In the genomic region with DNA sequence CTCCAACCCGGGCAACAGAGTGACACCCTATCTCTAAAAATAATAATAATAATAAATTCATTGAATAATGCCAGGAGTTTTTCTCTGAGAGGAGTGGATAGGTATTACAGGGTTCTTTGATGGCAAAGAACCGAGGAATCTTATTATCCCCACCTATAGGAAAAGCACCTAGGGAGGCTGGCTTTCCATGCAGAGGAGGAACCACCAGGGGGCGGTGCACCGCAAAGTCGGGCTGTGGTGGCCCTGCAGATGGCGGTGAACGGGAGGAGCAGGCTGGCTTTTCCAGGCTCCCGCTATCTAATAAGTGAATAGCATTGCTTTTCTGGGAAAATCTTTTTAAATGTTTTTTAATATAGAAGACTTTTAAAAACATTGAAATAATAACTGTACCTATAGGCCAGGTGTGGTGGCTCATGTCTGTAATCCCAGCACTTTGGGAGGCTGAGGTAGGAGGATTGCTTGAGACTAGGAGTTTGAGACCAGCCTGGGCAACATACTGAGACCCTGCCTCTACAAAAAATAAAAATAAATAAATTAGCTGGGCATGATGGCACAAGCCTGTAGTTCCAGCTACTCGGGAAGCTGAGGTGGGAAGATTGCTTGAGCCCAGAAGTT, we compare ENCODE assay signal across 8 cellular contexts.
A peak's percentile ranks its signal among the peaks of the same experiment; 100 is the strongest.
DNase-seq lines count a peak whose midpoint lies in the region; ATAC-seq and TF ChIP-seq lines count a peak whose summit lies in the region.

No MANE protein-coding gene starts in this region.

- no peaks in the 10 kb centered on the region for H3K36me3 ChIP-seq in esophagus squamous epithelium
- H3K36me3 ChIP-seq in effector memory CD4-positive, alpha-beta T cell (ENCODE audit: control insufficient read depth, insufficient read depth, low read length), result no peaks in the 10 kb centered on the region

- DNase-seq in activated effector memory CD4-positive, alpha-beta T cell treated with anti-CD3 and anti-CD28 coated beads, Interleukin-2, amount 50 U/mL, for 16 hours, result peak; percentile 68
- no peak for DNase-seq in activated effector memory CD4-positive, alpha-beta T cell treated with Interleukin-2 at 50 U/mL for 16 hours
- DNase-seq in esophagus squamous epithelium (lab: John Stamatoyannopoulos, UW), result no peak
- DNase-seq in sciatic nerve (ENCODE audit: low spot score), result peak; percentile 63
- no peak for DNase-seq in effector memory CD4-positive, alpha-beta T cell
- DNase-seq in NCI-H1092 treated with DMSO at 0.1 percent for 48 hours (lab: John Stamatoyannopoulos, UW), result no peak

- intact Hi-C loops in esophagus squamous epithelium (cut with DNase I) (no loop called here), sciatic nerve (cut with DNase I) (no loop called here)

- H3K9me3 ChIP-seq in esophagus squamous epithelium, result no peaks in the 10 kb centered on the region
- no peaks in the 10 kb centered on the region for H3K9me3 ChIP-seq in effector memory CD4-positive, alpha-beta T cell (ENCODE audit: control insufficient read depth, low read length)

- WGBS in esophagus squamous epithelium, 2 donors, result 65 to 70% methylated on average over 9 of the region's 9 CpGs

- no peaks in the 10 kb centered on the region for H3K27me3 ChIP-seq in esophagus squamous epithelium
- H3K27me3 ChIP-seq in effector memory CD4-positive, alpha-beta T cell (replicated peaks; ENCODE audit: control insufficient read depth, insufficient read depth, low read length, poor library complexity, severe bottlenecking), result no peaks in the 10 kb centered on the region

- H3K4me1 ChIP-seq in esophagus squamous epithelium, result no peaks in the 10 kb centered on the region
- H3K4me1 ChIP-seq in effector memory CD4-positive, alpha-beta T cell (ENCODE audit: control insufficient read depth, insufficient read depth, low read length, poor library complexity, severe bottlenecking), result no peaks in the 10 kb centered on the region

- peak; percentile 8 to 51 (median 36) for TF ChIP-seq CTCF in esophagus squamous epithelium (IDR thresholded peaks at IDR 0.05)

- H3K4me3 ChIP-seq in esophagus squamous epithelium, result no peak overlapping the region
- H3K4me3 ChIP-seq in effector memory CD4-positive, alpha-beta T cell (ENCODE audit: insufficient read depth, low read depth, low read length, poor library complexity, severe bottlenecking), result no peak overlapping the region

- peak; percentile 80 for ATAC-seq in HG02884 (IDR thresholded peaks at IDR 0.05; ENCODE audit: unreplicated experiment)
- peak; percentile 49; the same call in 1 of the 3 replicates for ATAC-seq in SK-N-SH treated with all-trans-retinoic acid at 6 μM for 48 hours
- no peak for ATAC-seq in sciatic nerve

- no peak overlapping the region for H3K27ac ChIP-seq in esophagus squamous epithelium
- no peak overlapping the region for H3K27ac ChIP-seq in effector memory CD4-positive, alpha-beta T cell (ENCODE audit: insufficient read depth, low read length, poor library complexity, severe bottlenecking)

- no peak for TF ChIP-seq POLR2A in esophagus squamous epithelium (IDR thresholded peaks at IDR 0.05)

TF ChIP-seq in SK-N-SH treated with all-trans-retinoic acid at 6 μM for 48 hours, 23 proteins besides CTCF, POLR2A, EP300 and RAD21:
- TF ChIP-seq, protein P1, sequence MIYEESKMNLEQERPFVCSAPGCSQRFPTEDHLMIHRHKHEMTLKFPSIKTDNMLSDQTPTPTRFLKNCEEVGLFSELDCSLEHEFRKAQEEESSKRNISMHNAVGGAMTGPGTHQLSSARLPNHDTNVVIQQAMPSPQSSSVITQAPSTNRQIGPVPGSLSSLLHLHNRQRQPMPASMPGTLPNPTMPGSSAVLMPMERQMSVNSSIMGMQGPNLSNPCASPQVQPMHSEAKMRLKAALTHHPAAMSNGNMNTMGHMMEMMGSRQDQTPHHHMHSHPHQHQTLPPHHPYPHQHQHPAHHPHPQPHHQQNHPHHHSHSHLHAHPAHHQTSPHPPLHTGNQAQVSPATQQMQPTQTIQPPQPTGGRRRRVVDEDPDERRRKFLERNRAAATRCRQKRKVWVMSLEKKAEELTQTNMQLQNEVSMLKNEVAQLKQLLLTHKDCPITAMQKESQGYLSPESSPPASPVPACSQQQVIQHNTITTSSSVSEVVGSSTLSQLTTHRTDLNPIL (CRISPR knock-in tag; IDR thresholded peaks at IDR 0.05; ENCODE audit: low read depth), result no peak
- TF ChIP-seq ESRRG (CRISPR knock-in tag; IDR thresholded peaks at IDR 0.05), result no peak
- TF ChIP-seq, protein P2, sequence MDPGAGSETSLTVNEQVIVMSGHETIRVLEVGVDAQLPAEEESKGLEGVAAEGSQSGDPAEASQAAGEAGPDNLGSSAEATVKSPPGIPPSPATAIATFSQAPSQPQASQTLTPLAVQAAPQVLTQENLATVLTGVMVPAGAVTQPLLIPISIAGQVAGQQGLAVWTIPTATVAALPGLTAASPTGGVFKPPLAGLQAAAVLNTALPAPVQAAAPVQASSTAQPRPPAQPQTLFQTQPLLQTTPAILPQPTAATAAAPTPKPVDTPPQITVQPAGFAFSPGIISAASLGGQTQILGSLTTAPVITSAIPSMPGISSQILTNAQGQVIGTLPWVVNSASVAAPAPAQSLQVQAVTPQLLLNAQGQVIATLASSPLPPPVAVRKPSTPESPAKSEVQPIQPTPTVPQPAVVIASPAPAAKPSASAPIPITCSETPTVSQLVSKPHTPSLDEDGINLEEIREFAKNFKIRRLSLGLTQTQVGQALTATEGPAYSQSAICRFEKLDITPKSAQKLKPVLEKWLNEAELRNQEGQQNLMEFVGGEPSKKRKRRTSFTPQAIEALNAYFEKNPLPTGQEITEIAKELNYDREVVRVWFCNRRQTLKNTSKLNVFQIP (CRISPR knock-in tag; IDR thresholded peaks at IDR 0.05; ENCODE audit: borderline replicate concordance, low read depth), result no peak
- no peak for TF ChIP-seq PPARA (CRISPR knock-in tag; IDR thresholded peaks at IDR 0.05; ENCODE audit: borderline replicate concordance)
- no peak for TF ChIP-seq ZNF565 (CRISPR knock-in tag; conservative IDR thresholded peaks at IDR 0.05; ENCODE audit: low read depth)
- no peak for TF ChIP-seq ZFP30 (CRISPR knock-in tag; IDR thresholded peaks at IDR 0.05)
- TF ChIP-seq ZNF70 (CRISPR knock-in tag; IDR thresholded peaks at IDR 0.05), result no peak
- TF ChIP-seq, protein P3, sequence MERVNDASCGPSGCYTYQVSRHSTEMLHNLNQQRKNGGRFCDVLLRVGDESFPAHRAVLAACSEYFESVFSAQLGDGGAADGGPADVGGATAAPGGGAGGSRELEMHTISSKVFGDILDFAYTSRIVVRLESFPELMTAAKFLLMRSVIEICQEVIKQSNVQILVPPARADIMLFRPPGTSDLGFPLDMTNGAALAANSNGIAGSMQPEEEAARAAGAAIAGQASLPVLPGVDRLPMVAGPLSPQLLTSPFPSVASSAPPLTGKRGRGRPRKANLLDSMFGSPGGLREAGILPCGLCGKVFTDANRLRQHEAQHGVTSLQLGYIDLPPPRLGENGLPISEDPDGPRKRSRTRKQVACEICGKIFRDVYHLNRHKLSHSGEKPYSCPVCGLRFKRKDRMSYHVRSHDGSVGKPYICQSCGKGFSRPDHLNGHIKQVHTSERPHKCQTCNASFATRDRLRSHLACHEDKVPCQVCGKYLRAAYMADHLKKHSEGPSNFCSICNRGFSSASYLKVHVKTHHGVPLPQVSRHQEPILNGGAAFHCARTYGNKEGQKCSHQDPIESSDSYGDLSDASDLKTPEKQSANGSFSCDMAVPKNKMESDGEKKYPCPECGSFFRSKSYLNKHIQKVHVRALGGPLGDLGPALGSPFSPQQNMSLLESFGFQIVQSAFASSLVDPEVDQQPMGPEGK (CRISPR knock-in tag; IDR thresholded peaks at IDR 0.05; ENCODE audit: borderline replicate concordance), result no peak
- no peak for TF ChIP-seq TCF4 (CRISPR knock-in tag; IDR thresholded peaks at IDR 0.05; ENCODE audit: borderline replicate concordance)
- TF ChIP-seq, protein P4, sequence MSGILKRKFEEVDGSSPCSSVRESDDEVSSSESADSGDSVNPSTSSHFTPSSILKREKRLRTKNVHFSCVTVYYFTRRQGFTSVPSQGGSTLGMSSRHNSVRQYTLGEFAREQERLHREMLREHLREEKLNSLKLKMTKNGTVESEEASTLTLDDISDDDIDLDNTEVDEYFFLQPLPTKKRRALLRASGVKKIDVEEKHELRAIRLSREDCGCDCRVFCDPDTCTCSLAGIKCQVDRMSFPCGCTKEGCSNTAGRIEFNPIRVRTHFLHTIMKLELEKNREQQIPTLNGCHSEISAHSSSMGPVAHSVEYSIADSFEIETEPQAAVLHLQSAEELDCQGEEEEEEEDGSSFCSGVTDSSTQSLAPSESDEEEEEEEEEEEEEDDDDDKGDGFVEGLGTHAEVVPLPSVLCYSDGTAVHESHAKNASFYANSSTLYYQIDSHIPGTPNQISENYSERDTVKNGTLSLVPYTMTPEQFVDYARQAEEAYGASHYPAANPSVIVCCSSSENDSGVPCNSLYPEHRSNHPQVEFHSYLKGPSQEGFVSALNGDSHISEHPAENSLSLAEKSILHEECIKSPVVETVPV (CRISPR knock-in tag; IDR thresholded peaks at IDR 0.05), result no peak
- TF ChIP-seq ISL1 (CRISPR knock-in tag; IDR thresholded peaks at IDR 0.05), result no peak
- TF ChIP-seq ZC3H10 (CRISPR knock-in tag; IDR thresholded peaks at IDR 0.05), result no peak
- TF ChIP-seq CSDC2 (CRISPR knock-in tag; IDR thresholded peaks at IDR 0.05), result no peak
- TF ChIP-seq TOX (CRISPR knock-in tag; IDR thresholded peaks at IDR 0.05; ENCODE audit: borderline replicate concordance), result no peak
- no peak for TF ChIP-seq RARB (CRISPR knock-in tag; IDR thresholded peaks at IDR 0.05)
- TF ChIP-seq BACH2 (CRISPR knock-in tag; IDR thresholded peaks at IDR 0.05; ENCODE audit: borderline replicate concordance), result no peak
- TF ChIP-seq OSR1 (CRISPR knock-in tag; IDR thresholded peaks at IDR 0.05), result no peak

Comparison
In these comparisons a context has a peak if more than half of its experiments do, and no peak if none do; other contexts are left out.
1. DNase-seq: peak in activated effector memory CD4-positive, alpha-beta T cell treated with anti-CD3 and anti-CD28 coated beads, Interleukin-2, amount 50 U/mL, for 16 hours (single experiment) and sciatic nerve (single experiment); none in activated effector memory CD4-positive, alpha-beta T cell treated with Interleukin-2 at 50 U/mL for 16 hours (single experiment), esophagus squamous epithelium (single experiment), effector memory CD4-positive, alpha-beta T cell (0 of 3) and NCI-H1092 treated with DMSO at 0.1 percent for 48 hours (single experiment).